ENCODE assay signal across 9 cellular contexts in the genomic region with DNA sequence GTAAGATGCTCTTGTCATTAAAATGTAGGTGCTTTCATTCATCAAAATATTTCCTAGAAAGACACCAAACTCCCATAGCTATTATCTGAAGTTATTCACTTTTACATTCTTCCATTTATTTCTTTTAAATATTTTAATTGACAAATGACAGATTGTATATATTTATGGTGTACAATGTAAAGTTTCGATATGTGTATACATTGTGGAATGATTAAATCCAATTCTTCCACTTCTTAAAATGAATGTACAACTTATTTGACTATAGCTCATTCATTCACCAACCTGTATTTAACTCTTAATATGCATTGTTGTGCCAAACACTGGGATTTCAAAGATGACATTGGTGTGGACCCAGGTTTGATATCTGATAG. TPM values are rescaled to one million over a fixed set of nuclear protein-coding genes. Genes with fewer than 3 reads are reported as not detected.
DNase-seq lines count a peak whose midpoint lies in the region; ATAC-seq and TF ChIP-seq lines count a peak whose summit lies in the region.
"Had no signal": no experiment of that assay in that cellular context is flagged by ENCODE, and none has a peak within 500 bp of the region (broad histone marks: within the 10 kb centered on the region; RNA-seq: fewer than 3 reads in every experiment).

No MANE protein-coding gene starts in this region.

- peaks cover 12% of the 10 kb centered on the region for H3K4me1 Mint-ChIP-seq in CD4-positive, alpha-beta T cell (ENCODE audit: low read depth)

- H3K36me3 Mint-ChIP-seq in CD4-positive, alpha-beta T cell (ENCODE audit: low read depth) = no peaks in the 10 kb centered on the region
- H3K36me3 Mint-ChIP-seq: activated naive CD8-positive, alpha-beta T cell had no signal

- H3K27ac ChIP-seq in CD4-positive, alpha-beta T cell (ENCODE audit: low read depth, low read length) = no peak overlapping the region
- H3K27ac ChIP-seq in colonic mucosa = no peak overlapping the region
- no peak overlapping the region for H3K27ac ChIP-seq in caudate nucleus (ENCODE audit: low read depth, low read length)

- ATAC-seq in CD4-positive, alpha-beta T cell (ENCODE audit: poor library complexity) = no peak
- ATAC-seq in GM19452 (IDR thresholded peaks at IDR 0.05; ENCODE audit: unreplicated experiment) (peak; percentile 7), HG03095 (IDR thresholded peaks at IDR 0.05; ENCODE audit: unreplicated experiment) (peak; percentile 12), Right ventricle myocardium superior (ENCODE audit: poor library complexity) (no peak)

- H3K9me3 ChIP-seq in CD4-positive, alpha-beta T cell (ENCODE audit: control insufficient read depth, low read length) = no peaks in the 10 kb centered on the region
- H3K9me3 ChIP-seq in colonic mucosa = no peaks in the 10 kb centered on the region

- TF ChIP-seq CTCF in CD4-positive, alpha-beta T cell (IDR thresholded peaks at IDR 0.05) = peak; percentile 53
- peak; percentile 1 for TF ChIP-seq CTCF in colonic mucosa (IDR thresholded peaks at IDR 0.05)

- H3K36me3 ChIP-seq in colonic mucosa = no peaks in the 10 kb centered on the region

- no peaks in the 10 kb centered on the region for H3K9me3 Mint-ChIP-seq in CD4-positive, alpha-beta T cell

- POLR2A ChIA-PET in CD4-positive, alpha-beta T cell (lab: Charles Lee) = no interaction called here

- no peak for DNase-seq in CD4-positive, alpha-beta T cell
- DNase-seq in colonic mucosa = no peak
- DNase-seq in NCI-H1105 treated with DMSO at 0.1 percent for 48 hours (lab: John Stamatoyannopoulos, UW) = no peak
- no peak for DNase-seq in DMS 273 treated with DMSO at 0.1 percent for 48 hours (lab: John Stamatoyannopoulos, UW)
- DNase-seq in Right ventricle myocardium superior = no peak
- no peak for DNase-seq in caudate nucleus (lab: John Stamatoyannopoulos, UW)

- H3K27me3 ChIP-seq in CD4-positive, alpha-beta T cell (ENCODE audit: control insufficient read depth, insufficient read depth, low read length) = peaks cover 23% of the 10 kb centered on the region
- H3K27me3 ChIP-seq in colonic mucosa = no peaks in the 10 kb centered on the region

- H3K4me3 Mint-ChIP-seq in CD4-positive, alpha-beta T cell = no peak overlapping the region
- H3K4me3 Mint-ChIP-seq: activated naive CD8-positive, alpha-beta T cell had no signal

- no peaks in the 10 kb centered on the region for H3K4me1 ChIP-seq in colonic mucosa

- CTCF ChIA-PET in CD4-positive, alpha-beta T cell (lab: Charles Lee) = interaction anchor here (1.1 to 1.2 kb wide), 3 partner anchors 8 to 71 kb away, joined by 3 read pairs; no protein-coding TSS in a partner anchor

- H3K4me3 ChIP-seq in colonic mucosa = no peak overlapping the region

- no peak overlapping the region for H3K27ac Mint-ChIP-seq in CD4-positive, alpha-beta T cell
- H3K27ac Mint-ChIP-seq: activated naive CD8-positive, alpha-beta T cell had no signal

- no peak overlapping the region for H3K9ac ChIP-seq in colonic mucosa (ENCODE audit: low read depth in 2 of 2, low read length in 2 of 2)

- intact Hi-C loops in CD4-positive, alpha-beta T cell (cut with DNase I, micrococcal nuclease) = loop anchor here (2.0 to 10.0 kb wide), 4 partner anchors 127 to 1025 kb away; no protein-coding TSS in a partner anchor
- intact Hi-C loops in colonic mucosa (cut with DNase I) = loop anchor here (2.0 kb wide), 1 partner anchor 127 kb away; no protein-coding TSS in a partner anchor
- intact Hi-C loops in Right ventricle myocardium superior (cut with DNase I) = loop anchor here (5.0 to 10.0 kb wide), 2 partner anchors 125 to 218 kb away; no protein-coding TSS in a partner anchor

- peaks cover 50% of the 10 kb centered on the region for H3K27me3 Mint-ChIP-seq in CD4-positive, alpha-beta T cell

RNA-seq across cellular contexts. Expression of a gene that starts 41.0 kb away (rescaled TPM):
- total RNA-seq in CD4-positive, alpha-beta T cell = under 1 TPM in 1 of 2 experiments, not detected in 1; 0.11 TPM
- total RNA-seq in colonic mucosa (100 to 1,000 TPM in 1 of 2 donors, 10 to 100 TPM in 1; 19.4 to 115 TPM), Right ventricle myocardium superior (13.9 TPM)

Comparison
In these comparisons a context has a peak if more than half of its experiments do, and no peak if none do; other contexts are left out.
1. ATAC-seq: peak in GM19452 (single experiment) and HG03095 (single experiment); none in CD4-positive, alpha-beta T cell (single experiment) and Right ventricle myocardium superior (single experiment).
2. RNA of a gene that starts 41.0 kb away (total RNA-seq): 19.4 to 115 TPM in colonic mucosa and 13.9 TPM in Right ventricle myocardium superior (single experiment); 0.11 TPM in CD4-positive, alpha-beta T cell; every median in the first group is over 10 times any median in the second.